In the genomic region with DNA sequence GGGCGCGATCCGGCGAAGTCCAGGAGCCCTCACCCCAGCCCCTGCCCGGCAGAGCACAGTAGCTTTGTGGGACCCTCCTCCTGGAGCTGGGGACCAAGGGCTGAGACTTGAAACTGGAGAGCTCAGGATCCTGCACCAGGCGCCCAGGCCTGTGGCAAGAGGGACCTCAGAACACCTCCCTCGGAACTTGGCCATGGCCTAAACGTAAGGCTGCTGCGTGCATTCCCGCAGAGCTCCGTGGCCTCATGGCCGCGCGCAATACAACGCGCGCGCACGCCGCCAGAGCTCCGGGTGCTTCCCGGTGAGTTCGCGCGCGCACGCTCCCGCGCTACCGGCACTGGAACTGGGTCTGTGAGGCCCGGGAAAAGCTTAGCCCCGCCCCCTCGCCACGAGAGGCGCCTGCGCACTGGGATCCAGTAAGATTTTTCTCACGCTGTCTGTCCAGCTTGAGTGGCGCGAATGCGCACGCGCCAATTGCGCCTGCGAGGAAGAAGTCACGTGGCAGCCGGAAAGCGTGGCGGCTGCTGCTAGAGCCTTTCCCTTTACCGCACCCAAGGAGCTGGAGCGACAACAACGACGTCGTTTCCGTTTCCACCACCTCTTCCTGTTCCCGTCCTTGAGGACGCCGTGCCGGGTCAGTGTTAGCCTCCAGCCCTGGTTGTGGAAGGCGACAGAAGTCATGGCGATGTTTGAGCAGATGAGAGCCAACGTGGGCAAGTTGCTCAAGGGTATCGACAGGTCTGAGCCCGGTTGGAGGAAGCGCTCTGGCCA, we compare ENCODE assay signal across 8 cellular contexts. TPM values are rescaled to one million over a fixed set of nuclear protein-coding genes. Genes with fewer than 3 reads are reported as not detected.
A peak's percentile ranks its signal among the peaks of the same experiment; 100 is the strongest.
DNase-seq lines count a peak whose midpoint lies in the region; ATAC-seq and TF ChIP-seq lines count a peak whose summit lies in the region.

A gene with protein sequence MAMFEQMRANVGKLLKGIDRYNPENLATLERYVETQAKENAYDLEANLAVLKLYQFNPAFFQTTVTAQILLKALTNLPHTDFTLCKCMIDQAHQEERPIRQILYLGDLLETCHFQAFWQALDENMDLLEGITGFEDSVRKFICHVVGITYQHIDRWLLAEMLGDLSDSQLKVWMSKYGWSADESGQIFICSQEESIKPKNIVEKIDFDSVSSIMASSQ (plus strand): TSS at position 599 of the 771 bp plus-strand sequence. CDS start 81 bp downstream, at position 680.

- ATAC-seq in DND-41 (ENCODE audit: insufficient read depth, low read depth) (peak; percentile 69), RWPE2 (ENCODE audit: low read depth) (peak; percentile 89)
- ATAC-seq in naive thymus-derived CD4-positive, alpha-beta T cell: peak; percentile 86
- ATAC-seq in stimulated activated naive B cell treated with anti-CD40 and anti-IgM and Interleukin-4, amounts not matched to agents 10 μg/mL and 1 μg/mL and 100 μg/mL, for 72 hours (replicated peaks): peak; percentile 53 to 54

- peaks cover 65% of the 10 kb centered on the region for H3K36me3 Mint-ChIP-seq in activated T-helper 2 cell treated with anti-CD3 and anti-CD28 coated beads, Interferon-gamma antibody, Interleukin-2, Interleukin-4, amounts not matched to agents 10 μg/mL and 5 μg/mL and 100 μg/mL, durations not matched to agents 14 hours and 24 hours and 36 hours (ENCODE audit: low read depth)
- peaks cover 8 to 34% (median 24%) of the 10 kb centered on the region in 5 donors for H3K36me3 Mint-ChIP-seq in naive thymus-derived CD4-positive, alpha-beta T cell
- peaks cover 43 to 54% of the 10 kb centered on the region in 2 donors for H3K36me3 Mint-ChIP-seq in stimulated activated naive B cell treated with anti-CD40 and anti-IgM and Interleukin-4, amounts not matched to agents 10 μg/mL and 1 μg/mL and 100 μg/mL, for 72 hours

- H3K9ac ChIP-seq in DND-41 (ENCODE audit: low read depth, low read length) (peak within 1 kb of the TSS; percentile 93), fibroblast of lung (ENCODE audit: insufficient read depth, low read length) (peak within 1 kb of the TSS; percentile 86)

- H3K9me3 ChIP-seq in DND-41 (ENCODE audit: insufficient read depth, low read length, severe bottlenecking) (no peaks in the 10 kb centered on the region), RWPE2 (ENCODE audit: severe bottlenecking) (no peaks in the 10 kb centered on the region), fibroblast of lung (ENCODE audit: control insufficient read depth, insufficient read depth, low read depth, low read length) (no peaks in the 10 kb centered on the region)
- no peaks in the 10 kb centered on the region for H3K9me3 ChIP-seq in naive thymus-derived CD4-positive, alpha-beta T cell (ENCODE audit: control insufficient read depth in 2 of 3, low read length in 3 of 3)

- H4K20me1 ChIP-seq in DND-41 (ENCODE audit: insufficient read depth, low read length): peaks cover 22% of the 10 kb centered on the region
- no peaks in the 10 kb centered on the region for H4K20me1 ChIP-seq in fibroblast of lung (ENCODE audit: control insufficient read depth, extremely low read depth, insufficient read depth, low read length)

- H3K79me2 ChIP-seq in DND-41 (ENCODE audit: insufficient read depth, low read length) (peaks cover 61% of the 10 kb centered on the region), fibroblast of lung (ENCODE audit: control insufficient read depth, insufficient read depth, low read length) (peaks cover 14% of the 10 kb centered on the region)

- H3K4me1 Mint-ChIP-seq in activated T-helper 2 cell treated with anti-CD3 and anti-CD28 coated beads, Interferon-gamma antibody, Interleukin-2, Interleukin-4, amounts not matched to agents 10 μg/mL and 5 μg/mL and 100 μg/mL, durations not matched to agents 14 hours and 24 hours and 36 hours (ENCODE audit: low read depth): peaks cover 33% of the 10 kb centered on the region
- peaks cover 38 to 61% (median 44%) of the 10 kb centered on the region in 7 donors for H3K4me1 Mint-ChIP-seq in naive thymus-derived CD4-positive, alpha-beta T cell
- peaks cover 30 to 69% of the 10 kb centered on the region in 2 donors for H3K4me1 Mint-ChIP-seq in stimulated activated naive B cell treated with anti-CD40 and anti-IgM and Interleukin-4, amounts not matched to agents 10 μg/mL and 1 μg/mL and 100 μg/mL, for 72 hours

- peak; percentile 99 for DNase-seq in DND-41
- peak; percentile 96 for DNase-seq in GOT3 (lab: John Stamatoyannopoulos, UW)
- DNase-seq in LoVo (ENCODE audit: low spot score): peak; percentile 99
- DNase-seq in RWPE2 (ENCODE audit: low spot score): peak; percentile 97
- DNase-seq in activated T-helper 2 cell treated with anti-CD3 and anti-CD28 coated beads, Interferon-gamma antibody, Interleukin-2, Interleukin-4, amounts not matched to agents 10 μg/mL and 5 μg/mL and 100 μg/mL, durations not matched to agents 14 hours and 24 hours and 36 hours (ENCODE audit: low spot score): peak; percentile 99
- peak; percentile 98 to 99 for DNase-seq in fibroblast of lung (ENCODE audit: low read depth in 2 of 2)
- peak; percentile 94 to 99 (median 96) for DNase-seq in naive thymus-derived CD4-positive, alpha-beta T cell
- peak; percentile 97 for DNase-seq in stimulated activated naive B cell treated with anti-CD40 and anti-IgM and Interleukin-4, amounts not matched to agents 10 μg/mL and 1 μg/mL and 100 μg/mL, for 72 hours

- H3K27me3 ChIP-seq in DND-41 (ENCODE audit: insufficient read depth, low read length, poor library complexity) (no peaks in the 10 kb centered on the region), RWPE2 (ENCODE audit: insufficient read depth, poor library complexity, severe bottlenecking) (no peaks in the 10 kb centered on the region), fibroblast of lung (ENCODE audit: control insufficient read depth, insufficient read depth, low read length) (no peaks in the 10 kb centered on the region)
- no peaks in the 10 kb centered on the region for H3K27me3 ChIP-seq in naive thymus-derived CD4-positive, alpha-beta T cell (ENCODE audit: control insufficient read depth in 2 of 2, insufficient read depth in 2 of 2, low read length in 2 of 2)

- H3K4me1 ChIP-seq in DND-41 (ENCODE audit: insufficient read depth, low read length): peaks cover 48% of the 10 kb centered on the region
- no peaks in the 10 kb centered on the region for H3K4me1 ChIP-seq in RWPE2 (ENCODE audit: insufficient read depth, poor library complexity, severe bottlenecking)
- peaks cover 12% of the 10 kb centered on the region for H3K4me1 ChIP-seq in fibroblast of lung (ENCODE audit: control insufficient read depth, extremely low read depth, insufficient read depth, low read length)
- peaks cover 33 to 40% of the 10 kb centered on the region in 2 donors for H3K4me1 ChIP-seq in naive thymus-derived CD4-positive, alpha-beta T cell (ENCODE audit: control insufficient read depth in 2 of 2, insufficient read depth in 2 of 2, low read length in 2 of 2)

- POLR2A ChIA-PET in naive thymus-derived CD4-positive, alpha-beta T cell (lab: Charles Lee): interaction anchor here (0.7 to 3.0 kb wide), 18 partner anchors 11 to 723 kb away, joined by 3 to 29 read pairs (median 4); a partner anchor contains a TSS

- peak within 1 kb of the TSS; percentile 99 for H3K4me2 ChIP-seq in DND-41 (ENCODE audit: insufficient read depth, low read length)
- H3K4me2 ChIP-seq in fibroblast of lung (ENCODE audit: extremely low read depth, insufficient read depth, low read length): peak within 1 kb of the TSS; percentile 100

- no peaks in the 10 kb centered on the region for H3K9me3 Mint-ChIP-seq in activated T-helper 2 cell treated with anti-CD3 and anti-CD28 coated beads, Interferon-gamma antibody, Interleukin-2, Interleukin-4, amounts not matched to agents 10 μg/mL and 5 μg/mL and 100 μg/mL, durations not matched to agents 14 hours and 24 hours and 36 hours
- H3K9me3 Mint-ChIP-seq in naive thymus-derived CD4-positive, alpha-beta T cell: peaks cover 0 to 2% (median 0%) of the 10 kb centered on the region in 11 donors
- H3K9me3 Mint-ChIP-seq in stimulated activated naive B cell treated with anti-CD40 and anti-IgM and Interleukin-4, amounts not matched to agents 10 μg/mL and 1 μg/mL and 100 μg/mL, for 72 hours: no peaks in the 10 kb centered on the region

- H3K4me3 Mint-ChIP-seq in activated T-helper 2 cell treated with anti-CD3 and anti-CD28 coated beads, Interferon-gamma antibody, Interleukin-2, Interleukin-4, amounts not matched to agents 10 μg/mL and 5 μg/mL and 100 μg/mL, durations not matched to agents 14 hours and 24 hours and 36 hours (ENCODE audit: low read depth): peak within 1 kb of the TSS; percentile 96
- peak within 1 kb of the TSS; percentile 95 to 100 (median 98) for H3K4me3 Mint-ChIP-seq in naive thymus-derived CD4-positive, alpha-beta T cell
- H3K4me3 Mint-ChIP-seq in stimulated activated naive B cell treated with anti-CD40 and anti-IgM and Interleukin-4, amounts not matched to agents 10 μg/mL and 1 μg/mL and 100 μg/mL, for 72 hours: peak within 1 kb of the TSS; percentile 97 to 100

- H2AFZ ChIP-seq in DND-41 (ENCODE audit: low read depth, low read length): peak within 1 kb of the TSS; percentile 87
- H2AFZ ChIP-seq in fibroblast of lung (ENCODE audit: low read length): peak within 1 kb of the TSS; percentile 78

- intact Hi-C loops in activated T-helper 2 cell treated with anti-CD3 and anti-CD28 coated beads, Interferon-gamma antibody, Interleukin-2, Interleukin-4, amounts not matched to agents 10 μg/mL and 5 μg/mL and 100 μg/mL, durations not matched to agents 14 hours and 24 hours and 36 hours (cut with micrococcal nuclease): loop anchor here (2.0 to 5.0 kb wide), 4 partner anchors 36 to 301 kb away; a partner anchor contains a TSS
- intact Hi-C loops in naive thymus-derived CD4-positive, alpha-beta T cell (cut with micrococcal nuclease): loop anchor here (1.0 to 10.0 kb wide), 18 partner anchors 16 to 571 kb away; a partner anchor contains a TSS

- H3K27me3 Mint-ChIP-seq in activated T-helper 2 cell treated with anti-CD3 and anti-CD28 coated beads, Interferon-gamma antibody, Interleukin-2, Interleukin-4, amounts not matched to agents 10 μg/mL and 5 μg/mL and 100 μg/mL, durations not matched to agents 14 hours and 24 hours and 36 hours (ENCODE audit: low read depth): no peaks in the 10 kb centered on the region
- no peaks in the 10 kb centered on the region for H3K27me3 Mint-ChIP-seq in naive thymus-derived CD4-positive, alpha-beta T cell
- no peaks in the 10 kb centered on the region for H3K27me3 Mint-ChIP-seq in stimulated activated naive B cell treated with anti-CD40 and anti-IgM and Interleukin-4, amounts not matched to agents 10 μg/mL and 1 μg/mL and 100 μg/mL, for 72 hours

- H3K27ac ChIP-seq in DND-41 (ENCODE audit: low read length) (peak within 1 kb of the TSS; percentile 97), RWPE2 (ENCODE audit: poor library complexity, severe bottlenecking) (peak within 1 kb of the TSS; percentile 57), fibroblast of lung (ENCODE audit: insufficient read depth, low read length) (peak within 1 kb of the TSS; percentile 89)
- peak within 1 kb of the TSS; percentile 99 for H3K27ac ChIP-seq in naive thymus-derived CD4-positive, alpha-beta T cell (ENCODE audit: low read depth, low read length)

- CTCF ChIA-PET in naive thymus-derived CD4-positive, alpha-beta T cell (lab: Charles Lee): interaction anchor here (0.6 to 3.3 kb wide), 9 partner anchors 15 to 311 kb away, joined by 3 to 18 read pairs (median 6); a partner anchor contains a TSS

- TF ChIP-seq CTCF in DND-41 (IDR thresholded peaks at IDR 0.05; ENCODE audit: borderline replicate concordance, extremely low read depth, low read length, poor library complexity, severe bottlenecking) (no peak), RWPE2 (IDR thresholded peaks at IDR 0.05; ENCODE audit: poor library complexity, severe bottlenecking) (no peak), fibroblast of lung (conservative IDR thresholded peaks at IDR 0.05 in 1 of 2, IDR thresholded peaks at IDR 0.05 in 1 of 2; ENCODE audit: low read depth in 1 of 2, low read length in 2 of 2) (no peak)

- H3K36me3 ChIP-seq in DND-41 (ENCODE audit: insufficient read depth, low read length) (peaks cover 44% of the 10 kb centered on the region), RWPE2 (ENCODE audit: low read depth) (peaks cover 36% of the 10 kb centered on the region), fibroblast of lung (ENCODE audit: control insufficient read depth, insufficient read depth, low read length) (peaks cover 12% of the 10 kb centered on the region)
- H3K36me3 ChIP-seq in naive thymus-derived CD4-positive, alpha-beta T cell (ENCODE audit: control insufficient read depth in 2 of 3, insufficient read depth in 3 of 3, low read length in 3 of 3): peaks cover 8 to 46% (median 10%) of the 10 kb centered on the region in 3 experiments

- H3K27ac Mint-ChIP-seq in activated T-helper 2 cell treated with anti-CD3 and anti-CD28 coated beads, Interferon-gamma antibody, Interleukin-2, Interleukin-4, amounts not matched to agents 10 μg/mL and 5 μg/mL and 100 μg/mL, durations not matched to agents 14 hours and 24 hours and 36 hours: peak within 1 kb of the TSS; percentile 92
- peak within 1 kb of the TSS; percentile 89 to 100 (median 97) for H3K27ac Mint-ChIP-seq in naive thymus-derived CD4-positive, alpha-beta T cell
- H3K27ac Mint-ChIP-seq in stimulated activated naive B cell treated with anti-CD40 and anti-IgM and Interleukin-4, amounts not matched to agents 10 μg/mL and 1 μg/mL and 100 μg/mL, for 72 hours: peak within 1 kb of the TSS; percentile 99

- peak within 1 kb of the TSS; percentile 56 to 86 for H3K4me3 ChIP-seq in DND-41 (ENCODE audit: low read depth in 1 of 2, low read length in 2 of 2)
- peak within 1 kb of the TSS; percentile 75 for H3K4me3 ChIP-seq in RWPE2 (ENCODE audit: severe bottlenecking)
- H3K4me3 ChIP-seq in fibroblast of lung (replicated peaks in 1 of 4; ENCODE audit: control extremely low read depth in 1 of 4, insufficient read depth in 1 of 4, low read depth in 3 of 4, low read length in 4 of 4): peak within 1 kb of the TSS; percentile 88 to 100 (median 96)
- H3K4me3 ChIP-seq in naive thymus-derived CD4-positive, alpha-beta T cell (ENCODE audit: low read length): peak within 1 kb of the TSS; percentile 96

RNA-seq across cellular contexts. Expression of the gene that starts here (rescaled TPM):
- 285 and 287 TPM in 2 replicates for total RNA-seq in activated T-helper 2 cell treated with anti-CD3 and anti-CD28 coated beads, Interferon-gamma antibody, Interleukin-2, Interleukin-4, amounts not matched to agents 10 μg/mL and 5 μg/mL and 100 μg/mL, durations not matched to agents 14 hours and 24 hours and 36 hours
- 198 and 334 TPM in 2 replicates for total RNA-seq in fibroblast of lung
- polyA plus RNA-seq in fibroblast of lung: 171 and 280 TPM in 2 replicates
- 288 and 298 TPM in 2 replicates for polyA plus RNA-seq in fibroblast of lung (2012)
- polyA minus RNA-seq in fibroblast of lung (ENCODE audit: low replicate concordance): 519 and 653 TPM in 2 replicates
- total RNA-seq in naive thymus-derived CD4-positive, alpha-beta T cell: 100 to 1,000 TPM; 294 to 405 (median 337) TPM
- 100 to 1,000 TPM; 424 to 437 TPM for polyA plus RNA-seq in naive thymus-derived CD4-positive, alpha-beta T cell

Comparison
In these comparisons a context has a peak if more than half of its experiments do, and no peak if none do; other contexts are left out.
1. Peak in every context shown above with its lines: DNase-seq, ATAC-seq, H3K4me3 ChIP-seq and H3K27ac ChIP-seq.